In the genomic region with DNA sequence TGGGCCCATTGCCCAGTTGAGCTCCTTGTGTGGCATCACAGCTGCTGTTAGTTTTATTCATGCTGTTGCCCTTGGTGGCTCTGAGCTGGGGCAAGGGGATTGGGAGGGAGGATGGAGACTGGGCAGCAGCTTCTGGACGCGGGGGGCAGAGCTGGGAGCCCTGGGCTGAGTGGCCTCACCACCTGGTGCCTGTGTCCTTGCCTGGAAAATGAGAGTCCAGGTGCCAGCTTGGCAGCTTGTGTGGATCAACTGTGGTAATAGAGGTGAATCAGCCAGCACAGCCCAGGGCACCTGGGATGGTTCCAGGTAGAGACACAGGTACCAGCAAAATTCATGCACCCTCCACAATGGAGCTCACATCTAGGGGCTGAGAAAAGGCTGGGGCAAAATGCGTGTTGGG, we compare ENCODE assay signal across 15 cellular contexts. TPM values are rescaled to one million over a fixed set of nuclear protein-coding genes. Genes with fewer than 3 reads are reported as not detected.
DNase-seq lines count a peak whose midpoint lies in the region; ATAC-seq and TF ChIP-seq lines count a peak whose summit lies in the region.
"Had no signal": no experiment of that assay in that cellular context is flagged by ENCODE, and none has a peak within 500 bp of the region (broad histone marks: within the 10 kb centered on the region; RNA-seq: fewer than 3 reads in every experiment).

No MANE protein-coding gene starts in this region.

- 93 to 95% methylated on average over 3 of the region's 3 CpGs for WGBS in sigmoid colon, 2 donors

- intact Hi-C loops in sigmoid colon (cut with DNase I): no loop called here

- ATAC-seq in activated CD8-positive, alpha-beta memory T cell treated with anti-CD3 and anti-CD28 coated beads, Interleukin-2, amount 10 ng/mL, durations not matched to agents 7 days and 5 days: no peak

- no peak for TF ChIP-seq POLR2A in sigmoid colon (IDR thresholded peaks at IDR 0.05)
- TF ChIP-seq POLR2A in erythroblast (IDR thresholded peaks at IDR 0.05; ENCODE audit: low read length): no peak

- CTCF ChIA-PET in activated CD8-positive, alpha-beta memory T cell treated with anti-CD3 and anti-CD28 coated beads, Interleukin-2, amount 10 ng/mL, durations not matched to agents 7 days and 5 days (lab: Charles Lee): interaction anchor here (0.8 to 1.3 kb wide), 3 partner anchors 36 to 176 kb away, joined by 3 to 5 read pairs (median 3); no protein-coding TSS in a partner anchor

- H3K4me1 Mint-ChIP-seq in activated CD8-positive, alpha-beta memory T cell treated with anti-CD3 and anti-CD28 coated beads, Interleukin-2, amount 10 ng/mL, durations not matched to agents 7 days and 5 days: peaks cover 68% of the 10 kb centered on the region

- peaks cover 4% of the 10 kb centered on the region for H3K36me3 Mint-ChIP-seq in activated CD8-positive, alpha-beta memory T cell treated with anti-CD3 and anti-CD28 coated beads, Interleukin-2, amount 10 ng/mL, durations not matched to agents 7 days and 5 days

- no peak overlapping the region for H3K4me3 ChIP-seq in H7 (ENCODE audit: insufficient read depth, low read depth, low read length)
- H3K4me3 ChIP-seq in sigmoid colon: no peak overlapping the region
- no peak overlapping the region for H3K4me3 ChIP-seq in MG63
- H3K4me3 ChIP-seq: SJCRH30 had no signal

- no peak overlapping the region for H3K27ac ChIP-seq in sigmoid colon
- H3K27ac ChIP-seq: SJCRH30 had no signal

- TF ChIP-seq CTCF in sigmoid colon (IDR thresholded peaks at IDR 0.05): no peak

- no peaks in the 10 kb centered on the region for H3K9me3 Mint-ChIP-seq in activated CD8-positive, alpha-beta memory T cell treated with anti-CD3 and anti-CD28 coated beads, Interleukin-2, amount 10 ng/mL, durations not matched to agents 7 days and 5 days (ENCODE audit: low read depth)
- H3K9me3 Mint-ChIP-seq: CD8-positive, alpha-beta memory T cell had no signal

- no peak for TF ChIP-seq EP300 in sigmoid colon (IDR thresholded peaks at IDR 0.05)

- no peaks in the 10 kb centered on the region for H3K9me3 ChIP-seq in sigmoid colon
- H3K9me3 ChIP-seq in MG63: no peaks in the 10 kb centered on the region
- H3K9me3 ChIP-seq: SJCRH30 had no signal

- H3K27ac Mint-ChIP-seq in activated CD8-positive, alpha-beta memory T cell treated with anti-CD3 and anti-CD28 coated beads, Interleukin-2, amount 10 ng/mL, durations not matched to agents 7 days and 5 days: no peak overlapping the region

- peaks cover 0 to 26% (median 22%) of the 10 kb centered on the region in 4 donors for H3K4me1 ChIP-seq in sigmoid colon

- DNase-seq in activated CD8-positive, alpha-beta memory T cell treated with anti-CD3 and anti-CD28 coated beads, Interleukin-2, amount 50 U/mL, for 48 hours: peak; percentile 37
- no peak for DNase-seq in activated CD8-positive, alpha-beta memory T cell treated with anti-CD3 and anti-CD28 coated beads, Interleukin-2, amount 10 ng/mL, durations not matched to agents 7 days and 5 days
- DNase-seq in H7 (peak; percentile 33), cerebellar nuclear complex (lab: John Stamatoyannopoulos, UW) (peak; percentile 33 to 70), sigmoid colon (peak; percentile 32), MG63 (no peak), erythroblast (lab: John Stamatoyannopoulos, UW) (no peak)
- DNase-seq: ACHN, EL, KBM-7, NCI-H1105, NCI-H187, RPMI8226, SJCRH30 had no signal

- no peaks in the 10 kb centered on the region for H3K36me3 ChIP-seq in H7 (replicated peaks; ENCODE audit: control insufficient read depth, insufficient read depth, low read length)
- H3K36me3 ChIP-seq in sigmoid colon: no peaks in the 10 kb centered on the region
- no peaks in the 10 kb centered on the region for H3K36me3 ChIP-seq in MG63
- H3K36me3 ChIP-seq: SJCRH30 had no signal

- no peaks in the 10 kb centered on the region for H3K27me3 Mint-ChIP-seq in activated CD8-positive, alpha-beta memory T cell treated with anti-CD3 and anti-CD28 coated beads, Interleukin-2, amount 10 ng/mL, durations not matched to agents 7 days and 5 days
- H3K27me3 Mint-ChIP-seq: CD8-positive, alpha-beta memory T cell had no signal

- H3K27me3 ChIP-seq in H7 (ENCODE audit: control insufficient read depth, insufficient read depth, low read length): peaks cover 6% of the 10 kb centered on the region
- no peaks in the 10 kb centered on the region for H3K27me3 ChIP-seq in sigmoid colon
- H3K27me3 ChIP-seq in MG63: no peaks in the 10 kb centered on the region

- no peak overlapping the region for H3K4me3 Mint-ChIP-seq in activated CD8-positive, alpha-beta memory T cell treated with anti-CD3 and anti-CD28 coated beads, Interleukin-2, amount 10 ng/mL, durations not matched to agents 7 days and 5 days

RNA-seq across cellular contexts. Expression of a gene that starts 3.6 kb away (rescaled TPM):
- total RNA-seq in activated CD8-positive, alpha-beta memory T cell treated with anti-CD3 and anti-CD28 coated beads, Interleukin-2, amount 10 ng/mL, durations not matched to agents 7 days and 5 days: 10 to 100 TPM; 49.0 to 49.1 TPM
- total RNA-seq in H7 (2014; rRNA removed; shearing (Covaris generic)): 55.8 and 58.3 TPM in 2 replicates
- total RNA-seq in sigmoid colon: 10 to 100 TPM; 26.3 to 46.4 (median 32.6) TPM
- polyA plus RNA-seq in sigmoid colon: 10 to 100 TPM; 19.2 to 38.5 (median 22.2) TPM
- 15.3 and 16.3 TPM in 2 replicates for total RNA-seq in MG63 (2014; rRNA removed; shearing (Covaris generic); ENCODE audit: low replicate concordance)

Comparison
In these comparisons a context has a peak if more than half of its experiments do, and no peak if none do; other contexts are left out.
1. DNase-seq: peak in activated CD8-positive, alpha-beta memory T cell treated with anti-CD3 and anti-CD28 coated beads, Interleukin-2, amount 50 U/mL, for 48 hours (single experiment), H7 (single experiment), cerebellar nuclear complex (2 of 2) and sigmoid colon (single experiment); none in activated CD8-positive, alpha-beta memory T cell treated with anti-CD3 and anti-CD28 coated beads, Interleukin-2, amount 10 ng/mL, durations not matched to agents 7 days and 5 days (single experiment), MG63 (single experiment) and erythroblast (0 of 2).